ENCODE assay signal across 8 cellular contexts in genomic region chr4:663046-663437, GRCh38. TPM values are rescaled to one million over a fixed set of nuclear protein-coding genes. Genes with fewer than 3 reads are reported as not detected.
DNase-seq lines count a peak whose midpoint lies in the region; ATAC-seq, FAIRE-seq and TF ChIP-seq lines count a peak whose summit lies in the region.

No MANE protein-coding gene starts in this region.

- no peak overlapping the region for H3K27ac ChIP-seq in DOHH2 (ENCODE audit: low read depth, low read length)
- H3K27ac ChIP-seq in Peyer's patch, result peak overlapping the region in 2 of 4 donors; percentile 55 to 77
- no peak overlapping the region for H3K27ac ChIP-seq in left ventricle myocardium inferior (replicated peaks)
- H3K27ac ChIP-seq in psoas muscle, result no peak overlapping the region

- intact Hi-C loops in left ventricle myocardium inferior (cut with micrococcal nuclease), result no loop called here
- intact Hi-C loops in psoas muscle (cut with DNase I), result no loop called here

- H3K9me3 ChIP-seq in DOHH2 (ENCODE audit: control insufficient read depth, insufficient read depth, low read length), result peaks cover 9% of the 10 kb centered on the region; the same call in 1 of the 2 replicates
- H3K9me3 ChIP-seq in Peyer's patch, result no peaks in the 10 kb centered on the region
- no peaks in the 10 kb centered on the region for H3K9me3 ChIP-seq in left ventricle myocardium inferior (replicated peaks)
- no peaks in the 10 kb centered on the region for H3K9me3 ChIP-seq in psoas muscle

- 29 to 32% (median 31%) methylated on average over 19 to 20 of the region's 20 CpGs for WGBS in psoas muscle, 3 donors

- DNase-seq in Peyer's patch, result no peak
- DNase-seq in left ventricle myocardium inferior, result no peak
- DNase-seq in psoas muscle, result no peak
- DNase-seq in H54 (ENCODE audit: insufficient read length, low spot score), result no peak
- DNase-seq in germinal center (ENCODE audit: low spot score), result no peak
- no peak for DNase-seq in RCC 7860 (ENCODE audit: low spot score)

- H3K27me3 ChIP-seq in DOHH2 (ENCODE audit: control insufficient read depth, low read length) (no peaks in the 10 kb centered on the region), Peyer's patch (no peaks in the 10 kb centered on the region), left ventricle myocardium inferior (ENCODE audit: low read depth) (peaks cover 21% of the 10 kb centered on the region), psoas muscle (ENCODE audit: insufficient read depth in 3 of 3, low read length in 2 of 3) (peaks cover 0 to 49% (median 11%) of the 10 kb centered on the region in 3 donors)

- H3K4me1 ChIP-seq in DOHH2 (ENCODE audit: control insufficient read depth, low read length), result peaks cover 17% of the 10 kb centered on the region
- H3K4me1 ChIP-seq in Peyer's patch, result peaks cover 0 to 8% (median 0%) of the 10 kb centered on the region in 4 donors
- peaks cover 14% of the 10 kb centered on the region for H3K4me1 ChIP-seq in left ventricle myocardium inferior
- H3K4me1 ChIP-seq in psoas muscle, result no peaks in the 10 kb centered on the region

- H3K4me3 ChIP-seq in DOHH2 (ENCODE audit: low read length), result peak overlapping the region; percentile 90
- H3K4me3 ChIP-seq in Peyer's patch, result peak overlapping the region; percentile 61 to 84 (median 70)
- H3K4me3 ChIP-seq in left ventricle myocardium inferior, result peak overlapping the region; percentile 72
- peak overlapping the region; percentile 64 for H3K4me3 ChIP-seq in psoas muscle

- FAIRE-seq in H54 (lab: Jason Lieb, UNC), result no peak
- no peak for FAIRE-seq in RCC 7860 (lab: Jason Lieb, UNC)

- H4K20me1 ChIP-seq in DOHH2 (ENCODE audit: control insufficient read depth, insufficient read depth, low read depth, low read length), result no peaks in the 10 kb centered on the region

- H3K36me3 ChIP-seq in DOHH2 (ENCODE audit: control insufficient read depth, low read length) (no peaks in the 10 kb centered on the region), Peyer's patch (no peaks in the 10 kb centered on the region), left ventricle myocardium inferior (no peaks in the 10 kb centered on the region), psoas muscle (ENCODE audit: insufficient read depth in 1 of 2, low read depth in 1 of 2) (no peaks in the 10 kb centered on the region)

- no peaks in the 10 kb centered on the region for H3F3A ChIP-seq in DOHH2 (ENCODE audit: control insufficient read depth, insufficient read depth)

- H3K9me2 ChIP-seq in DOHH2 (replicated peaks; ENCODE audit: control insufficient read depth, low read length), result no peaks in the 10 kb centered on the region

- peak overlapping the region; percentile 91 for H3K4me2 ChIP-seq in DOHH2 (ENCODE audit: low read length)

- no peak for TF ChIP-seq POLR2A in Peyer's patch (IDR thresholded peaks at IDR 0.05)
- TF ChIP-seq POLR2A in H54 (IDR thresholded peaks at IDR 0.05; ENCODE audit: low read depth, low read length), result no peak

- ATAC-seq in psoas muscle (no peak), HG03039 (IDR thresholded peaks at IDR 0.05; ENCODE audit: unreplicated experiment) (no peak)

- no peaks in the 10 kb centered on the region for H3K79me2 ChIP-seq in DOHH2 (ENCODE audit: control insufficient read depth, low read length)

- TF ChIP-seq CTCF in DOHH2 (IDR thresholded peaks at IDR 0.05; ENCODE audit: low read depth, low read length, poor library complexity, severe bottlenecking) (no peak), Peyer's patch (IDR thresholded peaks at IDR 0.05) (no peak), left ventricle myocardium inferior (IDR thresholded peaks at IDR 0.05; ENCODE audit: borderline replicate concordance) (no peak), psoas muscle (IDR thresholded peaks at IDR 0.05) (no peak)

RNA-seq across cellular contexts. Expression of gene ATP5ME, which starts 11.0 kb away (rescaled TPM):
- total RNA-seq in Peyer's patch (100 to 1,000 TPM; 102 to 259 (median 184) TPM), left ventricle myocardium inferior (914 TPM), psoas muscle (100 to 1,000 TPM; 358 to 494 (median 466) TPM)
- polyA plus RNA-seq in psoas muscle, result 100 to 1,000 TPM; 389 to 712 (median 679) TPM

RNA-seq across cellular contexts. Expression of gene MYL5, which starts 11.3 kb away (rescaled TPM):
- total RNA-seq in Peyer's patch (100 to 1,000 TPM in 2 of 4 donors, 10 to 100 TPM in 2; 82.8 to 135 (median 95.2) TPM), left ventricle myocardium inferior (4.5 TPM), psoas muscle (1 to 10 TPM; 3.3 to 7.2 (median 5.9) TPM)
- polyA plus RNA-seq in psoas muscle, result 10 to 100 TPM in 1 of 3 donors, 1 to 10 TPM in 2; 2.0 to 11.2 (median 5.4) TPM

RNA-seq across cellular contexts. Expression of gene SLC49A3, which starts 25.9 kb away (rescaled TPM):
- 10 to 100 TPM in 2 of 4 donors, 1 to 10 TPM in 2; 4.1 to 13.3 (median 9.4) TPM for total RNA-seq in Peyer's patch
- total RNA-seq in left ventricle myocardium inferior, result 12.0 TPM
- total RNA-seq in psoas muscle, result 1 to 10 TPM; 1.7 to 3.1 (median 3.0) TPM
- 1 to 10 TPM; 1.6 to 3.7 (median 1.9) TPM for polyA plus RNA-seq in psoas muscle

RNA-seq across cellular contexts. Expression of gene PDE6B, which starts 37.7 kb away (rescaled TPM):
- 1 to 10 TPM in 2 of 4 donors, under 1 TPM in 1, not detected in 1; 0.27 to 1.8 (median 1.4) TPM for total RNA-seq in Peyer's patch
- 2.7 TPM for total RNA-seq in left ventricle myocardium inferior
- under 1 TPM in 3 of 4 donors, not detected in 1; 0.30 to 0.39 (median 0.32) TPM for total RNA-seq in psoas muscle
- polyA plus RNA-seq in psoas muscle, result under 1 TPM; 0.03 to 0.48 (median 0.09) TPM

RNA-seq across cellular contexts. Expression of gene PCGF3, which starts 42.6 kb away (rescaled TPM):
- total RNA-seq in Peyer's patch (100 to 1,000 TPM in 2 of 4 donors, 10 to 100 TPM in 2; 58.3 to 168 (median 93.0) TPM), left ventricle myocardium inferior (21.5 TPM), psoas muscle (10 to 100 TPM; 13.0 to 18.6 (median 15.3) TPM)
- 10 to 100 TPM; 10.9 to 19.2 (median 11.3) TPM for polyA plus RNA-seq in psoas muscle

Comparison
In these comparisons a context has a peak if more than half of its experiments do, and no peak if none do; other contexts are left out.
1. RNA of gene MYL5, which starts 11.3 kb away (total RNA-seq): 82.8 to 135 TPM in Peyer's patch; 3.3 to 7.2 TPM in psoas muscle and 4.5 TPM in left ventricle myocardium inferior (single experiment); every median in the first group is over 10 times any median in the second.
2. Peak in every context shown above with its lines, with median percentiles within 50 percentile points of each other: H3K4me3 ChIP-seq.